8 cellular contexts compared by ENCODE assay signal in the genomic region with DNA sequence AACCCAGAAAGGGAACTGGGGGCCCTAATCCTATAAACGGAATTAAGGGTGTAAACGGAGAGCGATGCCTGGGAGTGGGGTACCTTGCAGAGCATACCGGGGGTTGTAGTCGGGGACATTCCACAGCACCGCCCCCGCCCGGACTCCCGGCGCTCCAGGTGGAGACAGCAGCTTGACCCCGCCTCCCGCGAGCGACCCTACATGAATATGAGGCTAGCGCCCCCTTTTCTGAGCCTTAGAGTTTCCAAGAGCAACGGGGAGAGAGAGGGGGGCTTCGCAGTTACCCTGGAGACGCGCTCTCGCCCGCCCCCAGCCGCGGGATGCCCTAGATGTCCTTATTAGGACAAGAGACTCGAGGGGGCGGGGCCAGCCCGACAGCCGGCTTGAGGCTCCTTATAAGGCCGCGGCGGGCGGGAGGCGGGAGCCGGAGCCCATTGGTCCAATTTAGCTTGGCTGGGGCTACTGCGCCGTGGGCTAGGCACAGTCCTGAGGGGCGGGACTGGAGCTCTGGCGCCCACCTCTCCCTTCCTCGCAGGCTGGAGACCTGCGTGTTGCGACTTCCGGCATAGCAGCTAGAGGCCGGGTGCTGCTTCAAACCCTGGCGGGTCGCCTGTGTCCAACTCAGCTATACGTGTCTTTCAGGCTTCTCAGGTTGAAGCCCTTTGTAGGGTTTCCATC. TPM values are rescaled to one million over a fixed set of nuclear protein-coding genes. Genes with fewer than 3 reads are reported as not detected.
DNase-seq lines count a peak whose midpoint lies in the region; ATAC-seq, FAIRE-seq and TF ChIP-seq lines count a peak whose summit lies in the region.

No MANE protein-coding gene starts in this region.

- DNase-seq in AG20443 (ENCODE audit: low spot score): peak; percentile 93
- DNase-seq in NCI-H446 treated with DMSO at 0.1 percent for 48 hours (lab: John Stamatoyannopoulos, UW): peak; percentile 99
- peak; percentile 95 for DNase-seq in activated CD4-positive, CD25-positive, alpha-beta regulatory T cell treated with anti-CD3 and anti-CD28 coated beads, Interleukin-2, amount 50 U/mL, for 72 hours
- DNase-seq in cerebellar nuclear complex (lab: John Stamatoyannopoulos, UW): peak; percentile 86 to 88
- peak; percentile 85 for DNase-seq in keratinocyte (ENCODE audit: low read depth, low spot score)
- peak; percentile 93 to 99 (median 97) for DNase-seq in stimulated activated CD4-positive, alpha-beta T cell treated with anti-CD3 and anti-CD28 coated beads, Interleukin-12 subunit alpha, Interleukin-12 subunit beta, amount 100 ng/mL, for 48 hours (ENCODE audit: low read depth in 2 of 3, low spot score in 1 of 3)

- H3K36me3 ChIP-seq in keratinocyte (ENCODE audit: control insufficient read depth in 2 of 2, extremely low read depth in 1 of 2, insufficient read depth in 2 of 2, low read length in 2 of 2): peaks cover 38 to 52% of the 10 kb centered on the region in 2 experiments

- peaks cover 7% of the 10 kb centered on the region for H3K9me1 ChIP-seq in keratinocyte (ENCODE audit: control insufficient read depth, extremely low read depth, insufficient read depth, low read length)

- peak overlapping the region; percentile 83 to 96 (median 91) for H3K4me3 ChIP-seq in keratinocyte (ENCODE audit: control insufficient read depth in 2 of 3, extremely low read depth in 1 of 3, insufficient read depth in 2 of 3, low read depth in 1 of 3, low read length in 3 of 3)

- peaks cover 66% of the 10 kb centered on the region for H3K79me2 ChIP-seq in keratinocyte (ENCODE audit: control insufficient read depth, insufficient read depth, low read length)

- H3K9ac ChIP-seq in keratinocyte (ENCODE audit: control insufficient read depth, extremely low read depth, insufficient read depth, low read length): peak overlapping the region; percentile 83

- dilution Hi-C loops in keratinocyte (cut with MboI; ENCODE audit: extremely low pct_ligation_motif_present, low sequenced_read_pairs): no loop called here

- peak; percentile 94 for TF ChIP-seq POLR2A in GM19099 (IDR thresholded peaks at IDR 0.05; ENCODE audit: extremely low read depth, insufficient read length, low read depth)

- no peak for FAIRE-seq in keratinocyte (lab: Jason Lieb, UNC)

- peak overlapping the region; percentile 77 for H2AFZ ChIP-seq in keratinocyte (ENCODE audit: control insufficient read depth, low read length)

- H3K4me1 ChIP-seq in keratinocyte (ENCODE audit: control insufficient read depth, extremely low read depth, insufficient read depth, low read length): peaks cover 32% of the 10 kb centered on the region

- H4K20me1 ChIP-seq in keratinocyte (ENCODE audit: control insufficient read depth, extremely low read depth, insufficient read depth, low read length): peaks cover 31% of the 10 kb centered on the region

- H3K27ac ChIP-seq in keratinocyte (ENCODE audit: control insufficient read depth, insufficient read depth, low read length): peak overlapping the region; percentile 90

- H3K9me3 ChIP-seq in keratinocyte (ENCODE audit: control insufficient read depth, low read depth, low read length): no peaks in the 10 kb centered on the region

- peak overlapping the region; percentile 92 for H3K4me2 ChIP-seq in keratinocyte (ENCODE audit: control insufficient read depth, extremely low read depth, insufficient read depth, low read depth, low read length)

- peak; percentile 50 for ATAC-seq in HG03378 (IDR thresholded peaks at IDR 0.05; ENCODE audit: unreplicated experiment)

- TF ChIP-seq CTCF in keratinocyte (optimal IDR thresholded peaks at IDR 0.05 in 1 of 3, IDR thresholded peaks at IDR 0.05 in 1 of 3, conservative IDR thresholded peaks at IDR 0.05 in 1 of 3; ENCODE audit: extremely low read depth in 1 of 3, insufficient read depth in 2 of 3, low read length in 3 of 3): no peak

- H3K27me3 ChIP-seq in keratinocyte (ENCODE audit: control insufficient read depth, extremely low read depth, insufficient read depth, low read length): no peaks in the 10 kb centered on the region

RNA-seq across cellular contexts. Expression of a gene that starts 1.0 kb away (rescaled TPM):
- polyA plus RNA-seq in keratinocyte: 24.7 to 34.4 TPM (median 28.0 TPM) in 3 replicates
- 11.3 TPM for polyA plus RNA-seq in keratinocyte (2011; ENCODE audit: low read depth)
- 14.1 and 17.2 TPM in 2 replicates for polyA plus RNA-seq in keratinocyte (2011; cell fraction: cytosol; rRNA removed)
- polyA plus RNA-seq in keratinocyte (2011; cell fraction: nucleus; rRNA removed): 77.4 and 79.1 TPM in 2 replicates
- 28.3 and 40.9 TPM in 2 replicates for polyA plus RNA-seq in keratinocyte (2012; ENCODE audit: low replicate concordance)
- 16.0 to 61.7 TPM (median 18.2 TPM) in 3 replicates for polyA minus RNA-seq in keratinocyte
- 22.1 TPM for polyA minus RNA-seq in keratinocyte (2011; cell fraction: cytosol; rRNA and poly(A)+ RNA removed)
- polyA minus RNA-seq in keratinocyte (2011; cell fraction: nucleus; rRNA and poly(A)+ RNA removed): 17.1 and 19.7 TPM in 2 replicates

RNA-seq across cellular contexts. Expression of a gene that starts 1.3 kb away (rescaled TPM):
- 571 to 1,860 TPM (median 1,236 TPM) in 3 replicates for polyA plus RNA-seq in keratinocyte
- 666 TPM for polyA plus RNA-seq in keratinocyte (2011; ENCODE audit: low read depth)
- polyA plus RNA-seq in keratinocyte (2011; cell fraction: cytosol; rRNA removed): 1,327 and 1,969 TPM in 2 replicates
- 923 and 954 TPM in 2 replicates for polyA plus RNA-seq in keratinocyte (2011; cell fraction: nucleus; rRNA removed)
- 653 and 1,356 TPM in 2 replicates for polyA plus RNA-seq in keratinocyte (2012; ENCODE audit: low replicate concordance)
- 1,488 to 1,745 TPM (median 1,639 TPM) in 3 replicates for polyA minus RNA-seq in keratinocyte
- polyA minus RNA-seq in keratinocyte (2011; cell fraction: cytosol; rRNA and poly(A)+ RNA removed): 1,134 TPM
- polyA minus RNA-seq in keratinocyte (2011; cell fraction: nucleus; rRNA and poly(A)+ RNA removed): 407 and 633 TPM in 2 replicates

RNA-seq across cellular contexts. Expression of a gene that starts 13.3 kb away (rescaled TPM):
- 4.6 to 13.6 TPM (median 4.8 TPM) in 3 replicates for polyA plus RNA-seq in keratinocyte
- 0.44 TPM for polyA plus RNA-seq in keratinocyte (2011; ENCODE audit: low read depth)
- polyA plus RNA-seq in keratinocyte (2011; cell fraction: cytosol; rRNA removed): 1.8 and 2.3 TPM in 2 replicates
- polyA plus RNA-seq in keratinocyte (2011; cell fraction: nucleus; rRNA removed): 36.8 and 56.7 TPM in 2 replicates
- 2.8 and 2.9 TPM in 2 replicates for polyA plus RNA-seq in keratinocyte (2012; ENCODE audit: low replicate concordance)
- polyA minus RNA-seq in keratinocyte: 3.7 to 5.9 TPM (median 5.7 TPM) in 3 replicates
- not detected for polyA minus RNA-seq in keratinocyte (2011; cell fraction: cytosol; rRNA and poly(A)+ RNA removed)
- 3.3 and 3.5 TPM in 2 replicates for polyA minus RNA-seq in keratinocyte (2011; cell fraction: nucleus; rRNA and poly(A)+ RNA removed)

RNA-seq across cellular contexts. Expression of a gene that starts 20.4 kb away (rescaled TPM):
- polyA plus RNA-seq in keratinocyte: not detected in 3 replicates
- not detected for polyA plus RNA-seq in keratinocyte (2011; ENCODE audit: low read depth)
- polyA plus RNA-seq in keratinocyte (2011; cell fraction: cytosol; rRNA removed): not detected in 2 replicates
- polyA plus RNA-seq in keratinocyte (2011; cell fraction: nucleus; rRNA removed): not detected in 2 replicates
- polyA plus RNA-seq in keratinocyte (2012; ENCODE audit: low replicate concordance): not detected in 2 replicates
- not detected in 3 replicates for polyA minus RNA-seq in keratinocyte
- not detected for polyA minus RNA-seq in keratinocyte (2011; cell fraction: cytosol; rRNA and poly(A)+ RNA removed)
- not detected in 2 replicates for polyA minus RNA-seq in keratinocyte (2011; cell fraction: nucleus; rRNA and poly(A)+ RNA removed)

RNA-seq across cellular contexts. Expression of a gene that starts 25.5 kb away (rescaled TPM):
- 0.12 to 0.44 TPM (median 0.15 TPM) in 3 replicates for polyA plus RNA-seq in keratinocyte
- 0.39 TPM for polyA plus RNA-seq in keratinocyte (2011; ENCODE audit: low read depth)
- polyA plus RNA-seq in keratinocyte (2011; cell fraction: cytosol; rRNA removed): 0.04 and 0.08 TPM in 2 replicates
- polyA plus RNA-seq in keratinocyte (2011; cell fraction: nucleus; rRNA removed): 0.84 and 1.2 TPM in 2 replicates
- polyA plus RNA-seq in keratinocyte (2012; ENCODE audit: low replicate concordance): 0.21 and 0.93 TPM in 2 replicates
- 0.79 TPM in 1 of 3 replicates, not detected in the others for polyA minus RNA-seq in keratinocyte
- not detected for polyA minus RNA-seq in keratinocyte (2011; cell fraction: cytosol; rRNA and poly(A)+ RNA removed)
- 0.47 TPM in 1 of 2 replicates, not detected in the other for polyA minus RNA-seq in keratinocyte (2011; cell fraction: nucleus; rRNA and poly(A)+ RNA removed)

Comparison
In these comparisons a context has a peak if more than half of its experiments do, and no peak if none do; other contexts are left out.
1. Peak in every context shown above with its lines: DNase-seq, ATAC-seq, H3K4me3 ChIP-seq and H3K27ac ChIP-seq.